ENCODE assay signal across 8 cellular contexts in genomic region chr7:101251871-101252659, GRCh38. TPM values are rescaled to one million over a fixed set of nuclear protein-coding genes. Genes with fewer than 3 reads are reported as not detected.
DNase-seq lines count a peak whose midpoint lies in the region; ATAC-seq, FAIRE-seq and TF ChIP-seq lines count a peak whose summit lies in the region.

No MANE protein-coding gene starts in this region.

- H3K4me3 ChIP-seq in WI38 (ENCODE audit: low read depth, low read length) = peak overlapping the region; percentile 91
- peak overlapping the region; percentile 93 for H3K4me3 ChIP-seq in bronchial epithelial cell (ENCODE audit: low read depth, low read length)
- H3K4me3 ChIP-seq in iPS-20b (ENCODE audit: low read length) = peak overlapping the region; percentile 96
- H3K4me3 ChIP-seq in skeletal muscle tissue (ENCODE audit: low read length in 3 of 3) = peak overlapping the region; percentile 87 to 98 (median 98)

- ATAC-seq in GM18909 (IDR thresholded peaks at IDR 0.05; ENCODE audit: poor library complexity, unreplicated experiment) (peak; percentile 99), HG03159 (IDR thresholded peaks at IDR 0.05; ENCODE audit: unreplicated experiment) (peak; percentile 98)

- peak overlapping the region; percentile 79 for H3K27ac ChIP-seq in iPS-20b (ENCODE audit: low read length)
- H3K27ac ChIP-seq in skeletal muscle tissue (ENCODE audit: low read depth, low read length) = peak overlapping the region; percentile 64

- H3K9me3 ChIP-seq in iPS-20b (ENCODE audit: insufficient read depth, low read depth, low read length) (no peaks in the 10 kb centered on the region), skeletal muscle tissue (ENCODE audit: control insufficient read depth in 3 of 3, low read length in 3 of 3) (no peaks in the 10 kb centered on the region)

- H3K9ac ChIP-seq in iPS-20b (ENCODE audit: low read depth, low read length) (peak overlapping the region; percentile 88), skeletal muscle tissue (ENCODE audit: low read depth in 1 of 3, low read length in 3 of 3) (peak overlapping the region; percentile 93 to 96 (median 93))

- DNase-seq in AG08395 (ENCODE audit: low spot score) = peak; percentile 99
- DNase-seq in NCI-H2227 (lab: John Stamatoyannopoulos, UW; ENCODE audit: unreplicated experiment) = peak; percentile 100
- DNase-seq in bronchial epithelial cell (ENCODE audit: low read depth) = peak; percentile 93

- no peak for TF ChIP-seq CTCF in WI38 (IDR thresholded peaks at IDR 0.05; ENCODE audit: low read depth, low read length)
- no peak for TF ChIP-seq CTCF in bronchial epithelial cell (IDR thresholded peaks at IDR 0.05; ENCODE audit: insufficient read depth, low read length, severe bottlenecking)

- H3K36me3 ChIP-seq in bronchial epithelial cell (ENCODE audit: control insufficient read depth, insufficient read depth, low read length) = peaks cover 2% of the 10 kb centered on the region
- H3K36me3 ChIP-seq in iPS-20b (ENCODE audit: insufficient read depth, low read depth, low read length) = peaks cover 5% of the 10 kb centered on the region; the same call in 1 of the 2 replicates
- peaks cover 0 to 7% (median 0%) of the 10 kb centered on the region in 3 donors for H3K36me3 ChIP-seq in skeletal muscle tissue (ENCODE audit: control insufficient read depth in 3 of 3, insufficient read depth in 3 of 3, low read length in 3 of 3)

- H3K4me1 ChIP-seq in iPS-20b (ENCODE audit: insufficient read depth, low read length) (0 out of 2 replicates have a peak, but pooled peaks cover 3% of the 10 kb centered on the region), skeletal muscle tissue (ENCODE audit: control insufficient read depth in 3 of 3, insufficient read depth in 3 of 3, low read length in 3 of 3) (peaks cover 10 to 18% (median 15%) of the 10 kb centered on the region in 3 donors)

- no peaks in the 10 kb centered on the region for H3K27me3 ChIP-seq in bronchial epithelial cell (ENCODE audit: control insufficient read depth, insufficient read depth, low read length)
- no peaks in the 10 kb centered on the region for H3K27me3 ChIP-seq in iPS-20b (ENCODE audit: insufficient read depth, low read length)
- H3K27me3 ChIP-seq in skeletal muscle tissue (ENCODE audit: control insufficient read depth in 3 of 3, insufficient read depth in 3 of 3, low read length in 3 of 3) = no peaks in the 10 kb centered on the region

- no peak for FAIRE-seq in bronchial epithelial cell (lab: Jason Lieb, UNC)

RNA-seq across cellular contexts. Expression of gene FIS1, which starts 7.2 kb away (rescaled TPM):
- total RNA-seq in bronchial epithelial cell (209 and 272 TPM in 2 replicates), skeletal muscle tissue (188 TPM)

RNA-seq across cellular contexts. Expression of gene CLDN15, which starts 14.5 kb away (rescaled TPM):
- total RNA-seq in bronchial epithelial cell (2.1 and 2.9 TPM in 2 replicates), skeletal muscle tissue (2.1 TPM)

RNA-seq across cellular contexts. Expression of gene ZNHIT1, which starts 34.1 kb away (rescaled TPM):
- 66.9 and 72.7 TPM in 2 replicates for total RNA-seq in bronchial epithelial cell
- total RNA-seq in skeletal muscle tissue = 84.0 TPM

RNA-seq across cellular contexts. Expression of gene PLOD3, which starts 34.7 kb away (rescaled TPM):
- 21.8 and 27.9 TPM in 2 replicates for total RNA-seq in bronchial epithelial cell
- 20.9 TPM for total RNA-seq in skeletal muscle tissue

RNA-seq across cellular contexts. Expression of gene MOGAT3, which starts 51.2 kb away (rescaled TPM):
- total RNA-seq in bronchial epithelial cell (not detected in 2 replicates), skeletal muscle tissue (not detected)

Comparison
In these comparisons a context has a peak if more than half of its experiments do, and no peak if none do; other contexts are left out.
1. Peak in every context shown above with its lines: DNase-seq, ATAC-seq, H3K4me3 ChIP-seq and H3K27ac ChIP-seq.